In genomic region chr9:127970401-127971313, GRCh38 we compare ENCODE assay signal across 8 cellular contexts. TPM values are rescaled to one million over a fixed set of nuclear protein-coding genes. Genes with fewer than 3 reads are reported as not detected.
DNase-seq lines count a peak whose midpoint lies in the region; ATAC-seq, FAIRE-seq and TF ChIP-seq lines count a peak whose summit lies in the region.

No MANE protein-coding gene starts in this region.

- peaks cover 97% of the 10 kb centered on the region for H3K4me1 Mint-ChIP-seq in activated CD4-positive, alpha-beta T cell treated with anti-CD3 and anti-CD28 coated beads for 36 hours

- peaks cover 8 to 99% of the 10 kb centered on the region in 2 experiments; a peak in 3 of 4 replicates for H3K79me2 ChIP-seq in H1 (ENCODE audit: control insufficient read depth in 1 of 2, insufficient read depth in 2 of 2, low read length in 2 of 2)

- WGBS in H1 (ENCODE audit: extremely low coverage in 1 of 2, insufficient coverage in 1 of 2, insufficient read length in 1 of 2, insufficient replicate concordance in 2 of 2, low coverage in 1 of 2, low lambda C conversion rate in 2 of 2, missing lambda C conversion rate in 1 of 2), 2 experiments: 77% methylated on average over 16 of the region's 16 CpGs; no CpG with 5 or more reads in 1 of the 2 experiments

- no peak for TF ChIP-seq RAD21 in H1 (IDR thresholded peaks at IDR 0.05 in 1 of 2, conservative IDR thresholded peaks at IDR 0.05 in 1 of 2; ENCODE audit: low read depth in 2 of 2, low read length in 2 of 2)

- POLR2A ChIA-PET in activated CD4-positive, alpha-beta T cell treated with anti-CD3 and anti-CD28 coated beads for 36 hours (lab: Charles Lee): interaction anchor here (0.8 to 1.8 kb wide), 6 partner anchors 8 to 63 kb away, joined by 3 to 9 read pairs (median 4); partner anchors contain the start of gene EEIG1
- POLR2A ChIA-PET in H1 (lab: Charles Lee; ENCODE audit: partially characterized antibody): interaction anchor here (1.4 to 1.8 kb wide), 4 partner anchors 8 to 16 kb away, joined by 3 to 8 read pairs (median 4); no protein-coding TSS in a partner anchor

- H3K23ac ChIP-seq in H1 (ENCODE audit: insufficient read length): no peak overlapping the region

- TF ChIP-seq POLR2A in H1 (IDR thresholded peaks at IDR 0.05; ENCODE audit: control extremely low read depth in 1 of 2, low read depth in 2 of 2, low read length in 2 of 2): no peak

- no peak overlapping the region for H2BK20ac ChIP-seq in H1 (ENCODE audit: low read length)

- peaks cover 0 to 62% (median 39%) of the 10 kb centered on the region in 4 experiments; a peak in 6 of 7 replicates for H3K4me1 ChIP-seq in H1 (replicated peaks in 1 of 4; ENCODE audit: control insufficient read depth in 3 of 4, insufficient read depth in 4 of 4, low read length in 3 of 4)

- H4K91ac ChIP-seq in H1 (replicated peaks; ENCODE audit: insufficient read length, low read length): no peak overlapping the region

- H3K27ac ChIP-seq in H1 (ENCODE audit: low read depth, low read length): peak overlapping the region; percentile 30; the same call in 1 of the 2 replicates

- no peaks in the 10 kb centered on the region for H3K9me3 ChIP-seq in H1 (ENCODE audit: insufficient read depth in 2 of 2, low read depth in 1 of 2, low read length in 1 of 2)

- peaks cover 51% of the 10 kb centered on the region for H3K79me1 ChIP-seq in H1 (ENCODE audit: low read depth, low read length)

- DNase-seq in H7 (peak; percentile 72), NCI-H1092 (lab: John Stamatoyannopoulos, UW) (peak; percentile 36), H1 (ENCODE audit: low read depth in 1 of 2, low spot score in 2 of 2) (no peak), KBM-7 (no peak), globus pallidus (ENCODE audit: low spot score) (no peak)
- peak; percentile 87 for DNase-seq in activated CD4-positive, alpha-beta T cell treated with anti-CD3 and anti-CD28 coated beads for 36 hours
- peak in 2 of 3 donors; percentile 44 to 47 for DNase-seq in stimulated activated CD4-positive, alpha-beta T cell treated with anti-CD3 and anti-CD28 coated beads, TNF-alpha, amount 100 ng/mL, for 1 hour (ENCODE audit: low read depth in 3 of 3, low spot score in 1 of 3)

- H3K27me3 Mint-ChIP-seq in activated CD4-positive, alpha-beta T cell treated with anti-CD3 and anti-CD28 coated beads for 36 hours: no peaks in the 10 kb centered on the region

- H2BK12ac ChIP-seq in H1 (ENCODE audit: low read depth, low read length): no peak overlapping the region

- H3K36me3 ChIP-seq in H7 (replicated peaks; ENCODE audit: control insufficient read depth, insufficient read depth, low read length) (no peaks in the 10 kb centered on the region), H1 (ENCODE audit: control insufficient read depth in 2 of 4, insufficient read depth in 4 of 4, low read length in 3 of 4) (no peaks in the 10 kb centered on the region)

- H3K4me2 ChIP-seq in H1 (ENCODE audit: insufficient read depth in 1 of 2, low read depth in 2 of 2, low read length in 2 of 2): peak overlapping the region in 1 of 2 experiments; percentile 60; a peak in 3 of 4 replicates

- no peak overlapping the region for H3K56ac ChIP-seq in H1 (replicated peaks; ENCODE audit: insufficient read length, low read depth, low read length)

- H3K36me3 Mint-ChIP-seq in activated CD4-positive, alpha-beta T cell treated with anti-CD3 and anti-CD28 coated beads for 36 hours (ENCODE audit: low read depth): peaks cover 28% of the 10 kb centered on the region

- no peaks in the 10 kb centered on the region for H3K23me2 ChIP-seq in H1 (ENCODE audit: low read depth, low read length)

- no peak for FAIRE-seq in H1 (lab: Jason Lieb, UNC)

- no peak overlapping the region for H2AFZ ChIP-seq in H1 (ENCODE audit: low read length)

- no peak overlapping the region for H3K4me3 ChIP-seq in H7 (ENCODE audit: insufficient read depth, low read depth, low read length)
- no peak overlapping the region for H3K4me3 ChIP-seq in H1 (ENCODE audit: extremely low read depth in 1 of 4, insufficient read depth in 2 of 4, low read depth in 3 of 4, low read length in 4 of 4)

- intact Hi-C loops in activated CD4-positive, alpha-beta T cell treated with anti-CD3 and anti-CD28 coated beads for 36 hours (cut with DNase I, micrococcal nuclease): loop anchor here (1.0 to 5.0 kb wide), 8 partner anchors 9 to 98 kb away; partner anchors contain the start of genes DPM2 (in 1 of the 2) and SLC25A25 (in 1 of the 2)

- in situ Hi-C loops in KBM-7 (cut with MboI; ENCODE audit: low pct_unique_long_range_greater_than_20kb, low sequenced_read_pairs): no loop called here

- peaks cover 46 to 59% of the 10 kb centered on the region in 2 experiments for H4K20me1 ChIP-seq in H1 (replicated peaks in 1 of 2; ENCODE audit: control insufficient read depth in 1 of 2, insufficient read depth in 2 of 2, low read length in 2 of 2)

- peak overlapping the region; percentile 69 for H3K4me3 Mint-ChIP-seq in activated CD4-positive, alpha-beta T cell treated with anti-CD3 and anti-CD28 coated beads for 36 hours

- H3K27ac Mint-ChIP-seq in activated CD4-positive, alpha-beta T cell treated with anti-CD3 and anti-CD28 coated beads for 36 hours: peak overlapping the region; percentile 92

- H2BK15ac ChIP-seq in H1 (ENCODE audit: low read length): no peak overlapping the region

- H4K5ac ChIP-seq in H1 (ENCODE audit: insufficient read length, low read depth, low read length): no peak overlapping the region

- peak overlapping the region in 1 of 4 experiments; percentile 2; a peak in 1 of 7 replicates for H3K9ac ChIP-seq in H1 (replicated peaks in 1 of 4; ENCODE audit: extremely low read depth in 1 of 4, low read depth in 3 of 4, low read length in 3 of 4)

- CTCF ChIA-PET in activated CD4-positive, alpha-beta T cell treated with anti-CD3 and anti-CD28 coated beads for 36 hours (lab: Charles Lee): interaction anchor here (0.6 to 3.6 kb wide), 12 partner anchors 8 to 847 kb away, joined by 3 to 11 read pairs (median 4); partner anchors contain the start of gene ENDOG
- CTCF ChIA-PET in H1 (lab: Charles Lee; ENCODE audit: partially characterized antibody): interaction anchor here (1.1 to 7.6 kb wide), 3 partner anchors 15 to 65 kb away, joined by 3 to 41 read pairs (median 10); no protein-coding TSS in a partner anchor

- H4K8ac ChIP-seq in H1 (ENCODE audit: extremely low read depth, insufficient read depth, low read length): no peak overlapping the region

- peak overlapping the region; percentile 16 for H2AK5ac ChIP-seq in H1 (ENCODE audit: low read depth, low read length)

- no peak overlapping the region for H2BK120ac ChIP-seq in H1 (replicated peaks; ENCODE audit: low read depth, low read length)

- H3K27me3 ChIP-seq in H7 (ENCODE audit: control insufficient read depth, insufficient read depth, low read length) (no peaks in the 10 kb centered on the region), H1 (replicated peaks in 1 of 4; ENCODE audit: control insufficient read depth in 3 of 4, extremely low read depth in 1 of 4, insufficient read depth in 3 of 4, low read length in 3 of 4) (no peaks in the 10 kb centered on the region)

- TF ChIP-seq CTCF in H1 (IDR thresholded peaks at IDR 0.05; ENCODE audit: control extremely low read depth in 1 of 3, insufficient read depth in 1 of 3, low read depth in 1 of 3, low read length in 3 of 3): no peak

- H3K18ac ChIP-seq in H1 (ENCODE audit: extremely low read depth, low read length): no peak overlapping the region

- H3K14ac ChIP-seq in H1 (ENCODE audit: insufficient read length): no peak overlapping the region

- TF ChIP-seq EP300 in H1 (IDR thresholded peaks at IDR 0.05; ENCODE audit: borderline replicate concordance in 1 of 2, low read depth in 2 of 2, low read length in 2 of 2): no peak

- H3K9me3 Mint-ChIP-seq in activated CD4-positive, alpha-beta T cell treated with anti-CD3 and anti-CD28 coated beads for 36 hours (ENCODE audit: low read depth): no peaks in the 10 kb centered on the region

- peak; percentile 81 for ATAC-seq in GM18498 (IDR thresholded peaks at IDR 0.05; ENCODE audit: unreplicated experiment)
- peak; percentile 76 for ATAC-seq in activated CD4-positive, alpha-beta T cell treated with anti-CD3 and anti-CD28 coated beads for 36 hours

- peak overlapping the region; percentile 2; the same call in 1 of the 2 replicates for H2BK5ac ChIP-seq in H1 (ENCODE audit: low read depth, low read length)

- no peak overlapping the region for H3K4ac ChIP-seq in H1 (replicated peaks; ENCODE audit: insufficient read length, low read depth, low read length)

RNA-seq across cellular contexts. Expression of gene EEIG1, which starts 10.1 kb away (rescaled TPM):
- total RNA-seq in H7 (2014; rRNA removed; shearing (Covaris generic)): 16.9 and 27.1 TPM in 2 replicates
- 10 to 100 TPM; 56.2 to 58.4 TPM for total RNA-seq in activated CD4-positive, alpha-beta T cell treated with anti-CD3 and anti-CD28 coated beads for 36 hours
- total RNA-seq in H1 (2021; fragmentation: NEBNext Ultra II Directional; extraction: Animal tissue kit (Norgen Biotek cat#: 25700)): 50.8 and 51.3 TPM in 2 replicates
- 29.8 and 61.0 TPM in 2 replicates for polyA plus RNA-seq in H1 (2011; rRNA removed)
- 21.7 TPM for polyA plus RNA-seq in H1 (2011; cell fraction: cytosol; rRNA removed)
- polyA plus RNA-seq in H1 (2011; cell fraction: nucleus; rRNA removed): 44.6 TPM
- 25.4 to 46.5 TPM (median 38.1 TPM) in 4 replicates for polyA plus RNA-seq in H1 (2012, experiment 1 of 2)
- 23.9 TPM for polyA plus RNA-seq in H1 (2012, experiment 2 of 2)
- polyA plus RNA-seq in H1 (2013, experiment 1 of 2): 23.7 TPM
- polyA plus RNA-seq in H1 (2013, experiment 2 of 2): 21.4 TPM
- 17.4 and 17.6 TPM in 2 replicates for polyA minus RNA-seq in H1 (2011; rRNA and poly(A)+ RNA removed)
- 13.5 TPM for polyA minus RNA-seq in H1 (2011; cell fraction: cytosol; rRNA and poly(A)+ RNA removed)
- 20.7 TPM for polyA minus RNA-seq in H1 (2011; cell fraction: nucleus; rRNA and poly(A)+ RNA removed)

RNA-seq across cellular contexts. Expression of gene DPM2, which starts 33.0 kb away (rescaled TPM):
- 38.3 and 45.6 TPM in 2 replicates for total RNA-seq in H7 (2014; rRNA removed; shearing (Covaris generic))
- 10 to 100 TPM; 44.1 to 46.6 TPM for total RNA-seq in activated CD4-positive, alpha-beta T cell treated with anti-CD3 and anti-CD28 coated beads for 36 hours
- total RNA-seq in H1 (2021; fragmentation: NEBNext Ultra II Directional; extraction: Animal tissue kit (Norgen Biotek cat#: 25700)): 45.4 and 48.8 TPM in 2 replicates
- polyA plus RNA-seq in H1 (2011; rRNA removed): 95.4 and 110 TPM in 2 replicates
- 55.5 TPM for polyA plus RNA-seq in H1 (2011; cell fraction: cytosol; rRNA removed)
- polyA plus RNA-seq in H1 (2011; cell fraction: nucleus; rRNA removed): 67.9 TPM
- polyA plus RNA-seq in H1 (2012, experiment 1 of 2): 34.5 to 60.4 TPM (median 57.6 TPM) in 4 replicates
- 64.1 TPM for polyA plus RNA-seq in H1 (2012, experiment 2 of 2)
- polyA plus RNA-seq in H1 (2013, experiment 1 of 2): 39.2 TPM
- polyA plus RNA-seq in H1 (2013, experiment 2 of 2): 39.2 TPM
- 37.7 and 56.7 TPM in 2 replicates for polyA minus RNA-seq in H1 (2011; rRNA and poly(A)+ RNA removed)
- 37.1 TPM for polyA minus RNA-seq in H1 (2011; cell fraction: cytosol; rRNA and poly(A)+ RNA removed)
- 41.0 TPM for polyA minus RNA-seq in H1 (2011; cell fraction: nucleus; rRNA and poly(A)+ RNA removed)

RNA-seq across cellular contexts. Expression of gene PIP5KL1, which starts 40.1 kb away (rescaled TPM):
- 0.94 and 3.4 TPM in 2 replicates for total RNA-seq in H7 (2014; rRNA removed; shearing (Covaris generic))
- total RNA-seq in activated CD4-positive, alpha-beta T cell treated with anti-CD3 and anti-CD28 coated beads for 36 hours: 1 to 10 TPM; 1.9 to 2.8 TPM
- total RNA-seq in H1 (2021; fragmentation: NEBNext Ultra II Directional; extraction: Animal tissue kit (Norgen Biotek cat#: 25700)): 12.2 and 13.4 TPM in 2 replicates
- 15.4 and 27.4 TPM in 2 replicates for polyA plus RNA-seq in H1 (2011; rRNA removed)
- polyA plus RNA-seq in H1 (2011; cell fraction: cytosol; rRNA removed): 15.3 TPM
- 42.3 TPM for polyA plus RNA-seq in H1 (2011; cell fraction: nucleus; rRNA removed)
- polyA plus RNA-seq in H1 (2012, experiment 1 of 2): 11.0 to 14.5 TPM (median 13.0 TPM) in 4 replicates
- 10.5 TPM for polyA plus RNA-seq in H1 (2012, experiment 2 of 2)
- 12.9 TPM for polyA plus RNA-seq in H1 (2013, experiment 1 of 2)
- 11.8 TPM for polyA plus RNA-seq in H1 (2013, experiment 2 of 2)
- polyA minus RNA-seq in H1 (2011; rRNA and poly(A)+ RNA removed): 1.8 and 4.1 TPM in 2 replicates
- 16.4 TPM for polyA minus RNA-seq in H1 (2011; cell fraction: cytosol; rRNA and poly(A)+ RNA removed)
- 10.7 TPM for polyA minus RNA-seq in H1 (2011; cell fraction: nucleus; rRNA and poly(A)+ RNA removed)

RNA-seq across cellular contexts. Expression of gene ST6GALNAC4, which starts 53.8 kb away (rescaled TPM):
- total RNA-seq in H7 (2014; rRNA removed; shearing (Covaris generic)): 18.5 and 24.6 TPM in 2 replicates
- total RNA-seq in activated CD4-positive, alpha-beta T cell treated with anti-CD3 and anti-CD28 coated beads for 36 hours: 10 to 100 TPM; 14.9 to 20.7 TPM
- 21.8 and 27.0 TPM in 2 replicates for total RNA-seq in H1 (2021; fragmentation: NEBNext Ultra II Directional; extraction: Animal tissue kit (Norgen Biotek cat#: 25700))
- polyA plus RNA-seq in H1 (2011; rRNA removed): 34.1 and 49.5 TPM in 2 replicates
- 27.6 TPM for polyA plus RNA-seq in H1 (2011; cell fraction: cytosol; rRNA removed)
- polyA plus RNA-seq in H1 (2011; cell fraction: nucleus; rRNA removed): 38.3 TPM
- polyA plus RNA-seq in H1 (2012, experiment 1 of 2): 11.6 to 21.8 TPM (median 18.9 TPM) in 4 replicates
- polyA plus RNA-seq in H1 (2012, experiment 2 of 2): 18.6 TPM
- polyA plus RNA-seq in H1 (2013, experiment 1 of 2): 26.2 TPM
- 25.6 TPM for polyA plus RNA-seq in H1 (2013, experiment 2 of 2)
- polyA minus RNA-seq in H1 (2011; rRNA and poly(A)+ RNA removed): 16.4 and 19.0 TPM in 2 replicates
- 32.7 TPM for polyA minus RNA-seq in H1 (2011; cell fraction: cytosol; rRNA and poly(A)+ RNA removed)
- 24.5 TPM for polyA minus RNA-seq in H1 (2011; cell fraction: nucleus; rRNA and poly(A)+ RNA removed)

Comparison
In these comparisons a context has a peak if more than half of its experiments do, and no peak if none do; other contexts are left out.
1. DNase-seq: peak in H7 (single experiment), NCI-H1092 (single experiment), activated CD4-positive, alpha-beta T cell treated with anti-CD3 and anti-CD28 coated beads for 36 hours (single experiment) and stimulated activated CD4-positive, alpha-beta T cell treated with anti-CD3 and anti-CD28 coated beads, TNF-alpha, amount 100 ng/mL, for 1 hour (2 of 3); none in H1 (0 of 2), KBM-7 (single experiment) and globus pallidus (single experiment).